ENCODE assay signal across 1 cellular context in genomic region chr3:36606871-36607765, GRCh38.
TF ChIP-seq lines count a peak whose summit lies in the region.

No MANE protein-coding gene starts in this region.

TF ChIP-seq in HEK293, 187 proteins besides CTCF, POLR2A, EP300 and RAD21 (continued from another document):
- TF ChIP-seq PRDM2 (tag by site-specific recombination; IDR thresholded peaks at IDR 0.05; ENCODE audit: borderline replicate concordance) (no peak), KLF8 (tag by site-specific recombination; IDR thresholded peaks at IDR 0.05) (no peak), ZNF626 (tag by site-specific recombination; IDR thresholded peaks at IDR 0.05) (no peak), ZEB2 (tag by site-specific recombination; IDR thresholded peaks at IDR 0.05) (no peak), ZNF776 (tag by site-specific recombination; IDR thresholded peaks at IDR 0.05; ENCODE audit: borderline replicate concordance) (no peak), MEIS1 (CRISPR knock-in tag; IDR thresholded peaks at IDR 0.05; ENCODE audit: borderline replicate concordance) (peak; percentile 44; the same call in 1 of the 2 replicates), YY1 (tag by site-specific recombination; IDR thresholded peaks at IDR 0.05) (no peak), ZNF549 (tag by site-specific recombination; IDR thresholded peaks at IDR 0.05) (no peak), HOXC10 (CRISPR knock-in tag; IDR thresholded peaks at IDR 0.05) (no peak), ZFHX2 (tag by site-specific recombination; conservative IDR thresholded peaks at IDR 0.05) (no peak), FEZF1 (tag by site-specific recombination; IDR thresholded peaks at IDR 0.05) (peak; percentile 85), ZNF830 (tag by site-specific recombination; IDR thresholded peaks at IDR 0.05; ENCODE audit: low read depth) (no peak), ZNF48 (tag by site-specific recombination; IDR thresholded peaks at IDR 0.05) (no peak), ZNF239 (tag by site-specific recombination; IDR thresholded peaks at IDR 0.05) (no peak), TCF7L2 (IDR thresholded peaks at IDR 0.05; ENCODE audit: borderline replicate concordance, low read depth, low read length) (peak; percentile 88), IKZF3 (tag by site-specific recombination; IDR thresholded peaks at IDR 0.05) (0 out of 2 replicates have a peak, but pooled peaks have one; percentile 14)
TF ChIP-seq in HEK293: peak in this region for 9.
